ENCODE assay signal across 33 cellular contexts in the genomic region with DNA sequence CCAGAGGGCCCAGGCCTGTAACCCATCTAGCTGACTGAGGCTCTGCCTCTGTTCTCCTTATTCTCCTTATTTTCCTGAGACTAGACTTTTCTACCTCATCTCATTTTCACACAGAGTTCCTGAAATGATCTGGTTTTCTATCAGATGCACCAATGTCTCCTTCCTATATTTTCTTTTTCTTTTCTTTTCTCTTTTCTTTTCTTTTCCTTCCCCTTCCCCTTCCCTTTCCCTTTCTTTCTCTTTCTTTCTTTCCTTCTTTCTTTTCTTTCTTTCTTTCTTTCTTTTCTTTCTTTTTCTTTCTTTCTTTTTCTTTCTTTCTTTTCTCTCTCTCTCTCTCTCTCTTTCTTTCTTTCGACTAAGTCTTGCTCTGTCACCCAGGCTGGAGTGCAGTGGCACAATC. TPM values are rescaled to one million over a fixed set of nuclear protein-coding genes. Genes with fewer than 3 reads are reported as not detected.
"Had no signal": no experiment of that assay in that cellular context is flagged by ENCODE, and none has a peak within 500 bp of the region (broad histone marks: within the 10 kb centered on the region; RNA-seq: fewer than 3 reads in every experiment).

No MANE protein-coding gene starts in this region.

- H3K27ac Mint-ChIP-seq: mesothelial cell of epicardium; natural killer cell; progenitor cell of endocrine pancreas; stimulated activated naive B cell treated with anti-CD40 and anti-IgM and Interleukin-4, amounts not matched to agents 10 μg/mL and 1 μg/mL and 100 μg/mL, for 72 hours had no signal

- DNase-seq: hippocampal formation; kidney glomerular epithelial cell; left cardiac atrium; mesendoderm; naive B cell; natural killer cell; ovary; right lobe of liver; stimulated activated CD4-positive, alpha-beta T cell treated with anti-CD3 and anti-CD28 coated beads, Interleukin-1b, Interleukin-23, amount 100 ng/mL, for 48 hours; stimulated activated CD4-positive, alpha-beta T cell treated with anti-CD3 and anti-CD28 coated beads, Interleukin-2, amount 100 ng/mL, for 48 hours; stimulated activated naive B cell treated with anti-CD40 and anti-IgM and Interleukin-4, amounts not matched to agents 10 μg/mL and 1 μg/mL and 100 μg/mL, for 72 hours; stimulated activated naive CD8-positive, alpha-beta T cell treated with anti-CD3 and anti-CD28 coated beads, Interleukin-15, Interleukin-2, amounts not matched to agents 100 U/mL and 50 U/mL, for 24 hours; stomach; testis; thyroid gland; transverse colon; upper lobe of left lung had no signal

- H3K9me3 Mint-ChIP-seq: mesothelial cell of epicardium; naive B cell; natural killer cell; stimulated activated naive B cell treated with anti-CD40 and anti-IgM and Interleukin-4, amounts not matched to agents 10 μg/mL and 1 μg/mL and 100 μg/mL, for 72 hours had no signal

- ATAC-seq: left cardiac atrium; left lobe of liver; natural killer cell; right lobe of liver; stimulated activated naive B cell treated with anti-CD40 and anti-IgM and Interleukin-4, amounts not matched to agents 10 μg/mL and 1 μg/mL and 100 μg/mL, for 72 hours; stimulated activated naive CD8-positive, alpha-beta T cell treated with anti-CD3 and anti-CD28 coated beads, Interleukin-15, Interleukin-2, amounts not matched to agents 100 U/mL and 50 U/mL, for 24 hours had no signal

- H3K4me3 Mint-ChIP-seq: mesothelial cell of epicardium; natural killer cell; stimulated activated naive B cell treated with anti-CD40 and anti-IgM and Interleukin-4, amounts not matched to agents 10 μg/mL and 1 μg/mL and 100 μg/mL, for 72 hours had no signal

- H3K36me3 Mint-ChIP-seq: mesothelial cell of epicardium; natural killer cell; stimulated activated naive B cell treated with anti-CD40 and anti-IgM and Interleukin-4, amounts not matched to agents 10 μg/mL and 1 μg/mL and 100 μg/mL, for 72 hours had no signal

RNA-seq across cellular contexts. Expression of a gene that starts 3.0 kb away (rescaled TPM):
- total RNA-seq: left lobe of liver had no signal

RNA-seq across cellular contexts. Expression of a gene that starts 22.7 kb away (rescaled TPM):
- total RNA-seq: left cardiac atrium, left lobe of liver, lower leg skin, lung, mesothelial cell of epicardium, mononuclear cell, natural killer cell, omental fat pad, ovary, progenitor cell of endocrine pancreas, pulmonary artery endothelial cell, renal cortical epithelial cell, right atrium auricular region, right lobe of liver, skeletal muscle tissue, smooth muscle cell, stomach, testis, thyroid gland, transverse colon, upper lobe of left lung, urinary bladder, vagina had no signal
- polyA plus RNA-seq: keratinocyte, lung, neural cell, ovary, smooth muscle cell, stomach, urinary bladder had no signal
